Comparison of ENCODE assay signal across 21 cellular contexts in the genomic region with DNA sequence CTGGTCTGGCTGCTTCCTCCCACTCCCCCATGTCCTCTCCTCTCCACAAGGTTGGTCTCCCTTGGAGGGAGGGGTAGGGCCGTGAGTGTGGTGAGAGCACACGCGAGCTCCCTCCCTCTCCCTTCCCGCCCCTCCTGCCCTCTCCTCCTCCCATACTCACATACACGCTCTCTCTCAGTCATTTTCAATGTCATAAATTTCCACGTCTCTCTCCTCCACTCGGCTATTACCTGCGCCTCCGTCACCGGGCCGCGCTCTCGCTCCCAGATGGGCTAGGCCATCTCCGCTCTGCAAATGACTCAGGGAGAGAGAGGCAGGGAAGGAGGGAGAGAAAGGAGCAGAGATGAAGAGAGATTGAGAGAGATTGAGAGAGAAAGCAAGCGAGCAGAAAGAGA. TPM values are rescaled to one million over a fixed set of nuclear protein-coding genes. Genes with fewer than 3 reads are reported as not detected.
DNase-seq lines count a peak whose midpoint lies in the region; ATAC-seq lines count a peak whose summit lies in the region.
"Had no signal": no experiment of that assay in that cellular context is flagged by ENCODE, and none has a peak within 500 bp of the region (broad histone marks: within the 10 kb centered on the region; RNA-seq: fewer than 3 reads in every experiment).

No MANE protein-coding gene starts in this region.

- peak overlapping the region; percentile 26; the same call in 1 of the 2 replicates for H3K9ac ChIP-seq in ES-I3 (ENCODE audit: low read depth, low read length)
- H3K9ac ChIP-seq in iPS-15b (ENCODE audit: low read depth, low read length): no peak overlapping the region
- H3K9ac ChIP-seq: BLaER1 treated with 17β-estradiol and CSF1 and Interleukin-3, amounts not matched to agents 10 nM and 100 nM had no signal

- intact Hi-C loops in aorta (cut with DNase I): no loop called here

- H3K27ac ChIP-seq in aorta (ENCODE audit: low read depth in 1 of 2, low read length in 2 of 2): no peak overlapping the region
- H3K27ac ChIP-seq: BLaER1 treated with 17β-estradiol and CSF1 and Interleukin-3, amounts not matched to agents 10 nM and 100 nM; Peyer's patch had no signal

- peak overlapping the region; percentile 33 for H3K4me3 ChIP-seq in iPS-15b (ENCODE audit: low read depth, low read length)
- no peak overlapping the region for H3K4me3 ChIP-seq in aorta (ENCODE audit: low read length in 2 of 2)
- H3K4me3 ChIP-seq: BLaER1 treated with 17β-estradiol and CSF1 and Interleukin-3, amounts not matched to agents 10 nM and 100 nM; Peyer's patch had no signal

- H3K9me3 ChIP-seq in ES-I3 (ENCODE audit: control insufficient read depth, insufficient read depth, low read length) (no peaks in the 10 kb centered on the region), iPS-15b (ENCODE audit: control insufficient read depth, insufficient read depth, low read length) (no peaks in the 10 kb centered on the region), aorta (ENCODE audit: control insufficient read depth, low read length) (no peaks in the 10 kb centered on the region)
- H3K9me3 ChIP-seq: BLaER1 treated with 17β-estradiol and CSF1 and Interleukin-3, amounts not matched to agents 10 nM and 100 nM; Peyer's patch had no signal

- DNase-seq in DMS53 (lab: John Stamatoyannopoulos, UW) (peak; percentile 88), DMS53 treated with DMSO at 0.1 percent for 48 hours (lab: John Stamatoyannopoulos, UW; ENCODE audit: unreplicated experiment) (no peak), NCI-H2227 (lab: John Stamatoyannopoulos, UW; ENCODE audit: unreplicated experiment) (peak; percentile 25), retina (no peak), aorta (no peak)
- no peak for DNase-seq in central memory CD4-positive, alpha-beta T cell
- DNase-seq: DMS79 treated with DMSO at 0.1 percent for 48 hours, GDM1, GOT3, KBM-7, NCI-H1092, NCI-H1694 treated with DMSO at 0.1 percent for 48 hours, Peyer's patch had no signal

- 67 to 69% methylated on average over 15 of the region's 15 CpGs for WGBS in aorta, 2 donors

- H3K4me1 ChIP-seq in ES-I3 (ENCODE audit: insufficient read depth, low read length): peaks cover 23% of the 10 kb centered on the region
- peaks cover 6% of the 10 kb centered on the region for H3K4me1 ChIP-seq in iPS-15b (ENCODE audit: control insufficient read depth, insufficient read depth, low read length)
- H3K4me1 ChIP-seq in aorta (ENCODE audit: control insufficient read depth in 1 of 2, insufficient read depth in 2 of 2, low read length in 2 of 2): no peaks in the 10 kb centered on the region
- H3K4me1 ChIP-seq: BLaER1 treated with 17β-estradiol and CSF1 and Interleukin-3, amounts not matched to agents 10 nM and 100 nM had no signal

- ATAC-seq in aorta (ENCODE audit: low FRiP score): no peak
- ATAC-seq: SK-N-SH treated with all-trans-retinoic acid at 6 μM for 48 hours had no signal

- H3K27me3 ChIP-seq in iPS-15b (ENCODE audit: control insufficient read depth, insufficient read depth, low read length): peaks cover 91% of the 10 kb centered on the region
- H3K27me3 ChIP-seq in aorta (ENCODE audit: control insufficient read depth in 1 of 2, insufficient read depth in 2 of 2, low read length in 1 of 2): no peaks in the 10 kb centered on the region
- H3K27me3 ChIP-seq: Peyer's patch had no signal

- H3K36me3 ChIP-seq in ES-I3 (ENCODE audit: insufficient read depth, low read length) (no peaks in the 10 kb centered on the region), iPS-15b (ENCODE audit: control insufficient read depth, insufficient read depth, low read length) (no peaks in the 10 kb centered on the region), aorta (ENCODE audit: control insufficient read depth in 1 of 2, insufficient read depth in 2 of 2, low read length in 1 of 2) (no peaks in the 10 kb centered on the region)
- H3K36me3 ChIP-seq: BLaER1 treated with 17β-estradiol and CSF1 and Interleukin-3, amounts not matched to agents 10 nM and 100 nM; Peyer's patch had no signal

RNA-seq across cellular contexts. Expression of a gene that starts 36.7 kb away (rescaled TPM):
- total RNA-seq in aorta: not detected
- under 1 TPM in 1 of 2 donors, not detected in 1; 0.38 TPM for polyA plus RNA-seq in aorta
- total RNA-seq: HT1080; M059J; Peyer's patch; T-helper 1 cell treated with Interleukin-12 subunit alpha and Interleukin-12 subunit beta and Interleukin-4 antibody, amounts not matched to agents 30 ng/mL and 1 ng/mL, for 36 hours had no signal

RNA-seq across cellular contexts. Expression of a gene that starts 58.8 kb away (rescaled TPM):
- total RNA-seq in aorta: 1 to 10 TPM; 7.3 to 9.6 TPM
- 10 to 100 TPM in 1 of 2 donors, 1 to 10 TPM in 1; 3.3 to 33.2 TPM for polyA plus RNA-seq in aorta
- total RNA-seq: A172 had no signal

Comparison
In these comparisons a context has a peak if more than half of its experiments do, and no peak if none do; other contexts are left out.
1. DNase-seq: peak in DMS53 (single experiment) and NCI-H2227 (single experiment); none in DMS53 treated with DMSO at 0.1 percent for 48 hours (single experiment), retina (single experiment), central memory CD4-positive, alpha-beta T cell (single experiment) and aorta (0 of 2).